In the genomic region with DNA sequence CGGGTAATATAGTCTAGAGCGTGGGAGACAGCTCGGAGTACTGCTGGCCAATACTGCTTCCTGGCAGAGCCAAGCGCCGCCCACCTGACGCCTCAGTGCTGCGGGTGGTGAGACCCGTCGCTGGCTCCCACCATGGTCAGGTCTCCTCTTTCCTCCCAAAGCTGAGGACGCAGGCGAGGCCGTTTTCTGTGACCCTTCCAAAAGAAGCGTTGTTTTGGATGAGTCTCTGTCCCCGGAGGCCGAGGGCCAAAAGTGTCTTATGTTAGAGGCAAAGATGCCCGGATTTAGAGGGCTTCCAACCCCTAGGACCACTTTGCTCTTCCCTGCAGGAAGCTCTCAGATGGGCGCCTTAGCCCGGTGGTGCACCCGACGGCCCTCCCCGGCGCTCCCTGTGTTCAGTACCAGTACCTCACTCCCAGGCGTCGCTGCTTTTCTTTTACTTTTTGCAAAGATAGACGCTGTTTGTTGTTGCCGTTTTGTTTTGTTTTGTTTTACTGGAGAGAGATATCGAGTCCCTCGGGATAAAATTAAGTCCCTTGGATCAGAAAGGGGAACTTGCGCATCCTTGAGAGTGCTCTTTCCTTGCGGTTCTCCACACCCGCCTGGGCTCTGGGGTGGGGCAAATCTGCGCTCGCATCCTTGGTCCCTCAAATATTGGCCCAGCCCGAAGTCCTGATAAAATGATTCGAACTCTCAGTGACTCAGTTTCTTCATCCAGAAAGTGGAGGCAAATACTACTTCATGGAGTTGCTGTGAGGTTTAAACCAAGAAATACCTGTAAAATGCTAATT, we compare ENCODE assay signal across 1 cellular context.
TF ChIP-seq lines count a peak whose summit lies in the region.

No MANE protein-coding gene starts in this region.

TF ChIP-seq in GM23338, 12 proteins besides CTCF, POLR2A, EP300 and RAD21 (continued from another document):
- TF ChIP-seq, protein P1, sequence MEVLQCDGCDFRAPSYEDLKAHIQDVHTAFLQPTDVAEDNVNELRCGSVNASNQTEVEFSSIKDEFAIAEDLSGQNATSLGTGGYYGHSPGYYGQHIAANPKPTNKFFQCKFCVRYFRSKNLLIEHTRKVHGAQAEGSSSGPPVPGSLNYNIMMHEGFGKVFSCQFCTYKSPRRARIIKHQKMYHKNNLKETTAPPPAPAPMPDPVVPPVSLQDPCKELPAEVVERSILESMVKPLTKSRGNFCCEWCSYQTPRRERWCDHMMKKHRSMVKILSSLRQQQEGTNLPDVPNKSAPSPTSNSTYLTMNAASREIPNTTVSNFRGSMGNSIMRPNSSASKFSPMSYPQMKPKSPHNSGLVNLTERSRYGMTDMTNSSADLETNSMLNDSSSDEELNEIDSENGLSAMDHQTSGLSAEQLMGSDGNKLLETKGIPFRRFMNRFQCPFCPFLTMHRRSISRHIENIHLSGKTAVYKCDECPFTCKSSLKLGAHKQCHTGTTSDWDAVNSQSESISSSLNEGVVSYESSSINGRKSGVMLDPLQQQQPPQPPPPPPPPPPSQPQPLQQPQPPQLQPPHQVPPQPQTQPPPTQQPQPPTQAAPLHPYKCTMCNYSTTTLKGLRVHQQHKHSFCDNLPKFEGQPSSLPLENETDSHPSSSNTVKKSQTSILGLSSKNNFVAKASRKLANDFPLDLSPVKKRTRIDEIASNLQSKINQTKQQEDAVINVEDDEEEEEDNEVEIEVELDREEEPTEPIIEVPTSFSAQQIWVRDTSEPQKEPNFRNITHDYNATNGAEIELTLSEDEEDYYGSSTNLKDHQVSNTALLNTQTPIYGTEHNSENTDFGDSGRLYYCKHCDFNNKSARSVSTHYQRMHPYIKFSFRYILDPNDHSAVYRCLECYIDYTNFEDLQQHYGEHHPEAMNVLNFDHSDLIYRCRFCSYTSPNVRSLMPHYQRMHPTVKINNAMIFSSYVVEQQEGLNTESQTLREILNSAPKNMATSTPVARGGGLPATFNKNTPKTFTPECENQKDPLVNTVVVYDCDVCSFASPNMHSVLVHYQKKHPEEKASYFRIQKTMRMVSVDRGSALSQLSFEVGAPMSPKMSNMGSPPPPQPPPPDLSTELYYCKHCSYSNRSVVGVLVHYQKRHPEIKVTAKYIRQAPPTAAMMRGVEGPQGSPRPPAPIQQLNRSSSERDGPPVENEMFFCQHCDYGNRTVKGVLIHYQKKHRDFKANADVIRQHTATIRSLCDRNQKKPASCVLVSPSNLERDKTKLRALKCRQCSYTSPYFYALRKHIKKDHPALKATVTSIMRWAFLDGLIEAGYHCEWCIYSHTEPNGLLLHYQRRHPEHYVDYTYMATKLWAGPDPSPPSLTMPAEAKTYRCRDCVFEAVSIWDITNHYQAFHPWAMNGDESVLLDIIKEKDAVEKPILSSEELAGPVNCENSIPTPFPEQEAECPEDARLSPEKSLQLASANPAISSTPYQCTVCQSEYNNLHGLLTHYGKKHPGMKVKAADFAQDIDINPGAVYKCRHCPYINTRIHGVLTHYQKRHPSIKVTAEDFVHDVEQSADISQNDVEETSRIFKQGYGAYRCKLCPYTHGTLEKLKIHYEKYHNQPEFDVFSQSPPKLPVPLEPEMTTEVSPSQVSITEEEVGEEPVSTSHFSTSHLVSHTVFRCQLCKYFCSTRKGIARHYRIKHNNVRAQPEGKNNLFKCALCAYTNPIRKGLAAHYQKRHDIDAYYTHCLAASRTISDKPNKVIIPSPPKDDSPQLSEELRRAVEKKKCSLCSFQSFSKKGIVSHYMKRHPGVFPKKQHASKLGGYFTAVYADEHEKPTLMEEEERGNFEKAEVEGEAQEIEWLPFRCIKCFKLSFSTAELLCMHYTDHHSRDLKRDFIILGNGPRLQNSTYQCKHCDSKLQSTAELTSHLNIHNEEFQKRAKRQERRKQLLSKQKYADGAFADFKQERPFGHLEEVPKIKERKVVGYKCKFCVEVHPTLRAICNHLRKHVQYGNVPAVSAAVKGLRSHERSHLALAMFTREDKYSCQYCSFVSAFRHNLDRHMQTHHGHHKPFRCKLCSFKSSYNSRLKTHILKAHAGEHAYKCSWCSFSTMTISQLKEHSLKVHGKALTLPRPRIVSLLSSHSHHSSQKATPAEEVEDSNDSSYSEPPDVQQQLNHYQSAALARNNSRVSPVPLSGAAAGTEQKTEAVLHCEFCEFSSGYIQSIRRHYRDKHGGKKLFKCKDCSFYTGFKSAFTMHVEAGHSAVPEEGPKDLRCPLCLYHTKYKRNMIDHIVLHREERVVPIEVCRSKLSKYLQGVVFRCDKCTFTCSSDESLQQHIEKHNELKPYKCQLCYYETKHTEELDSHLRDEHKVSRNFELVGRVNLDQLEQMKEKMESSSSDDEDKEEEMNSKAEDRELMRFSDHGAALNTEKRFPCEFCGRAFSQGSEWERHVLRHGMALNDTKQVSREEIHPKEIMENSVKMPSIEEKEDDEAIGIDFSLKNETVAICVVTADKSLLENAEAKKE (CRISPR knock-in tag; IDR thresholded peaks at IDR 0.05), result no peak
- TF ChIP-seq NANOG (IDR thresholded peaks at IDR 0.05; ENCODE audit: borderline replicate concordance) (no peak), EZH2 (IDR thresholded peaks at IDR 0.05; ENCODE audit: low read depth, unreplicated experiment) (peak; percentile 99), STAT1 (IDR thresholded peaks at IDR 0.05; ENCODE audit: unreplicated experiment) (no peak), EZH2phosphoT487 (IDR thresholded peaks at IDR 0.05; ENCODE audit: unreplicated experiment) (peak; percentile 79), POLR2AphosphoS5 (IDR thresholded peaks at IDR 0.05; ENCODE audit: low read depth) (no peak), ZNF331 (CRISPR knock-in tag; IDR thresholded peaks at IDR 0.05; ENCODE audit: low read depth) (no peak), ZNF114 (CRISPR knock-in tag; IDR thresholded peaks at IDR 0.05) (no peak)
TF ChIP-seq in GM23338: peak in this region for 2.
